21 cellular contexts compared by ENCODE assay signal in the genomic region with DNA sequence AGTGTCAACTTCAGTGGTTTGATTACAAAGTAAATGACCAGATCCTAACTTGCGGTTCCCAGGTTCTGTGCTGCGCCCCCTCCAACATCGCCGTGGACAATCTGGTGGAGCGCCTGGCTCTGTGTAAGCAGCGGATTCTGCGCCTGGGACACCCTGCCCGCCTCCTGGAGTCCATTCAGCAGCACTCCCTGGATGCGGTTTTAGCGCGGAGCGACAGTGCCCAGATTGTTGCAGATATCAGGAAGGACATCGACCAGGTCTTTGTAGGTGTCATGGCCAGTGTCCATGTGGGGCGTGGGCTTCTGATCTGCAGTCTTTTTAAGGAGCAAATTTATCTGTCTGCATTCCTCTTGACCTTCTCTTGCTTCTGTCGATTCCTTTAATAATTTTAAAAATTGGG. TPM values are rescaled to one million over a fixed set of nuclear protein-coding genes. Genes with fewer than 3 reads are reported as not detected.
DNase-seq lines count a peak whose midpoint lies in the region; FAIRE-seq and TF ChIP-seq lines count a peak whose summit lies in the region.
"Had no signal": no experiment of that assay in that cellular context is flagged by ENCODE, and none has a peak within 500 bp of the region (broad histone marks: within the 10 kb centered on the region; RNA-seq: fewer than 3 reads in every experiment).

No MANE protein-coding gene starts in this region.

- H3K4me3 ChIP-seq in kidney (ENCODE audit: low read length in 2 of 2) (no peak overlapping the region), osteoblast (ENCODE audit: insufficient read depth, low read length) (no peak overlapping the region), spleen (no peak overlapping the region), right atrium auricular region (no peak overlapping the region)
- H3K4me3 ChIP-seq: BLaER1, GM23338, HAP-1 had no signal

- H3K4me2 ChIP-seq in osteoblast (ENCODE audit: insufficient read depth, low read length) = no peak overlapping the region
- H3K4me2 ChIP-seq: BLaER1, GM23338 had no signal

- no peak overlapping the region for H2AFZ ChIP-seq in osteoblast (ENCODE audit: low read length)
- H2AFZ ChIP-seq: GM23338 had no signal

- H3K36me3 ChIP-seq in kidney (ENCODE audit: control insufficient read depth in 1 of 2, insufficient read depth in 2 of 2, low read length in 2 of 2) (peaks cover 45 to 56% of the 10 kb centered on the region in 2 donors), osteoblast (ENCODE audit: insufficient read depth, low read length) (peaks cover 52% of the 10 kb centered on the region), spleen (peaks cover 4 to 100% (median 94%) of the 10 kb centered on the region in 6 donors), right atrium auricular region (peaks cover 80% of the 10 kb centered on the region)

- DNase-seq in D341Med (ENCODE audit: low spot score) = peak; percentile 26
- peak; percentile 48 for DNase-seq in kidney
- DNase-seq in osteoblast (ENCODE audit: insufficient read length, low spot score, missing footprints) = peak; percentile 65
- peak; percentile 45 for DNase-seq in spleen
- no peak for DNase-seq in activated effector memory CD4-positive, alpha-beta T cell treated with anti-CD3 and anti-CD28 coated beads, Interleukin-2, amount 50 U/mL, for 16 hours
- no peak for DNase-seq in stimulated activated CD4-positive, alpha-beta T cell treated with anti-CD3 and anti-CD28 coated beads, Interleukin-2, amount 100 ng/mL, for 48 hours
- DNase-seq in right atrium auricular region (ENCODE audit: low spot score) = no peak
- DNase-seq: CD4-positive, CD25-positive, alpha-beta regulatory T cell; CD8-positive, alpha-beta T cell; DMS53; DMS79 treated with DMSO at 0.1 percent for 48 hours; GF-D8; HFFc6 had no signal

- H3K9ac ChIP-seq in kidney (ENCODE audit: low read length in 2 of 2) = no peak overlapping the region
- H3K9ac ChIP-seq: BLaER1 had no signal

- no peaks in the 10 kb centered on the region for H3K27me3 ChIP-seq in osteoblast (ENCODE audit: insufficient read depth, low read length)
- H3K27me3 ChIP-seq in spleen (replicated peaks in 1 of 7) = no peaks in the 10 kb centered on the region
- no peaks in the 10 kb centered on the region for H3K27me3 ChIP-seq in right atrium auricular region
- H3K27me3 ChIP-seq: BLaER1 had no signal

- no peak for TF ChIP-seq CTCF in kidney (IDR thresholded peaks at IDR 0.05; ENCODE audit: borderline replicate concordance, extremely low read depth, insufficient read depth)
- no peak for TF ChIP-seq CTCF in osteoblast (IDR thresholded peaks at IDR 0.05; ENCODE audit: extremely low read depth, low read depth, low read length)
- no peak for TF ChIP-seq CTCF in spleen (IDR thresholded peaks at IDR 0.05 in 8 of 11, conservative IDR thresholded peaks at IDR 0.05 in 3 of 11)
- no peak for TF ChIP-seq CTCF in right atrium auricular region (IDR thresholded peaks at IDR 0.05)

- no peaks in the 10 kb centered on the region for H3K4me1 ChIP-seq in kidney (ENCODE audit: control insufficient read depth in 1 of 2, insufficient read depth in 1 of 2, low read depth in 1 of 2, low read length in 2 of 2)
- no peaks in the 10 kb centered on the region for H3K4me1 ChIP-seq in osteoblast (ENCODE audit: insufficient read depth, low read length)
- no peaks in the 10 kb centered on the region for H3K4me1 ChIP-seq in spleen
- no peaks in the 10 kb centered on the region for H3K4me1 ChIP-seq in right atrium auricular region
- H3K4me1 ChIP-seq: BLaER1, HAP-1 had no signal

- TF ChIP-seq POLR2A in spleen (IDR thresholded peaks at IDR 0.05) = no peak

- H3K9me3 ChIP-seq in kidney (ENCODE audit: control insufficient read depth in 1 of 2, low read length in 2 of 2) = no peaks in the 10 kb centered on the region
- H3K9me3 ChIP-seq in osteoblast (ENCODE audit: low read depth, low read length) = no peaks in the 10 kb centered on the region
- no peaks in the 10 kb centered on the region for H3K9me3 ChIP-seq in spleen
- no peaks in the 10 kb centered on the region for H3K9me3 ChIP-seq in right atrium auricular region
- H3K9me3 ChIP-seq: BLaER1, HAP-1 had no signal

- no peak for FAIRE-seq in kidney (lab: Jason Lieb, UNC)
- FAIRE-seq: A204.1, GM12891, GM18507 had no signal

- 97 to 98% (median 97%) methylated on average over 11 to 15 of the region's 15 CpGs for WGBS in spleen, 5 donors

- H3K27ac ChIP-seq in kidney (ENCODE audit: low read depth in 2 of 2, low read length in 2 of 2) (no peak overlapping the region), osteoblast (ENCODE audit: low read depth, low read length) (no peak overlapping the region), spleen (no peak overlapping the region), right atrium auricular region (no peak overlapping the region)
- H3K27ac ChIP-seq: 22Rv1, BLaER1, C4-2B had no signal

- intact Hi-C loops in kidney (cut with DNase I) (no loop called here), spleen (cut with DNase I; ENCODE audit: low total_unique reads) (no loop called here)

- no peaks in the 10 kb centered on the region for H3K79me2 ChIP-seq in osteoblast (ENCODE audit: insufficient read depth, low read length)

- H4K20me1 ChIP-seq in osteoblast (ENCODE audit: insufficient read depth, low read length) = peaks cover 3% of the 10 kb centered on the region

RNA-seq across cellular contexts. Expression of a gene that starts 11.1 kb away (rescaled TPM):
- total RNA-seq in kidney (19.6 TPM), osteoblast (10.9 and 11.8 TPM in 2 replicates), spleen (10 to 100 TPM; 15.6 to 31.6 (median 25.3) TPM), right atrium auricular region (1 to 10 TPM; 8.5 to 8.8 TPM)
- polyA plus RNA-seq in kidney (ENCODE audit: insufficient read depth, low read depth, low replicate concordance) (8.8 TPM), spleen (10 to 100 TPM in 2 of 3 donors, 1 to 10 TPM in 1; 8.2 to 24.1 (median 21.7) TPM)

RNA-seq across cellular contexts. Expression of a gene that starts 11.1 kb away (rescaled TPM):
- total RNA-seq in kidney (45.0 TPM), osteoblast (45.7 and 51.0 TPM in 2 replicates), spleen (10 to 100 TPM; 11.2 to 37.4 (median 32.9) TPM), right atrium auricular region (10 to 100 TPM; 63.2 to 87.3 TPM)
- polyA plus RNA-seq in kidney (ENCODE audit: insufficient read depth, low read depth, low replicate concordance) (147 TPM), spleen (10 to 100 TPM; 50.5 to 81.0 (median 62.2) TPM)

Comparison
In these comparisons a context has a peak if more than half of its experiments do, and no peak if none do; other contexts are left out.
1. DNase-seq: peak in D341Med (single experiment), kidney (single experiment), osteoblast (single experiment) and spleen (single experiment); none in activated effector memory CD4-positive, alpha-beta T cell treated with anti-CD3 and anti-CD28 coated beads, Interleukin-2, amount 50 U/mL, for 16 hours (single experiment), stimulated activated CD4-positive, alpha-beta T cell treated with anti-CD3 and anti-CD28 coated beads, Interleukin-2, amount 100 ng/mL, for 48 hours (0 of 2) and right atrium auricular region (single experiment).